Comparison of ENCODE assay signal across 21 cellular contexts in genomic region chr10:84838851-84839250, GRCh38.
"Had no signal": no experiment of that assay in that cellular context is flagged by ENCODE, and none has a peak within 500 bp of the region (broad histone marks: within the 10 kb centered on the region; RNA-seq: fewer than 3 reads in every experiment).

No MANE protein-coding gene starts in this region.

- H3K36me3 ChIP-seq: left lung, lower lobe of right lung, pancreas, prostate gland, spleen, suprapubic skin, thoracic aorta, tibial artery, upper lobe of right lung had no signal

- H3K9me3 ChIP-seq: left lung, lower lobe of right lung, pancreas, prostate gland, spleen, suprapubic skin, thoracic aorta, tibial artery, upper lobe of right lung had no signal

- H3K4me3 ChIP-seq: hepatocyte, left lung, lower lobe of right lung, pancreas, prostate gland, spleen, suprapubic skin, thoracic aorta, tibial artery, upper lobe of right lung had no signal

- H2AFZ ChIP-seq: hepatocyte had no signal

- DNase-seq: left colon; left lung; lower lobe of right lung; mammary epithelial cell; mesenchymal stem cell; naive thymus-derived CD8-positive, alpha-beta T cell; nucleus accumbens; pancreas; retina; right cardiac atrium; small intestine; spleen; stimulated activated CD4-positive, alpha-beta T cell treated with anti-CD3 and anti-CD28 coated beads, Interleukin-4, amount 100 ng/mL, for 24 hours; stimulated activated naive CD4-positive, alpha-beta T cell; tibial artery; trophoblast cell; upper lobe of right lung had no signal

- H3K79me2 ChIP-seq: hepatocyte had no signal

- H3K4me1 ChIP-seq: left lung, lower lobe of right lung, prostate gland, spleen, suprapubic skin, tibial artery, upper lobe of right lung had no signal

- H3K27me3 ChIP-seq: hepatocyte, left lung, pancreas, suprapubic skin, tibial artery, upper lobe of right lung had no signal

- H3K27ac ChIP-seq: hepatocyte, left lung, lower lobe of right lung, pancreas, prostate gland, spleen, suprapubic skin, thoracic aorta, tibial artery, upper lobe of right lung had no signal

- H3K4me2 ChIP-seq: hepatocyte had no signal
